16 cellular contexts compared by ENCODE assay signal in genomic region chr11:107752954-107753822, GRCh38. TPM values are rescaled to one million over a fixed set of nuclear protein-coding genes. Genes with fewer than 3 reads are reported as not detected.
"Had no signal": no experiment of that assay in that cellular context is flagged by ENCODE, and none has a peak within 500 bp of the region (broad histone marks: within the 10 kb centered on the region; RNA-seq: fewer than 3 reads in every experiment).

No MANE protein-coding gene starts in this region.

- H3K36me3 ChIP-seq: tibial artery, uterus had no signal

- H3K4me3 ChIP-seq: body of pancreas, tibial artery, uterus had no signal

- H3K4me1 ChIP-seq: body of pancreas, parathyroid adenoma, tibial artery, uterus had no signal

- H3K27me3 ChIP-seq: body of pancreas, tibial artery, uterus had no signal

- H3K27ac ChIP-seq: body of pancreas, epithelial cell of prostate, parathyroid adenoma, tibial artery, uterus had no signal

- DNase-seq: activated CD4-positive, alpha-beta T cell treated with anti-CD3 and anti-CD28 coated beads, Interleukin-2, amount 50 U/mL, for 4 hours; activated CD4-positive, CD25-positive, alpha-beta regulatory T cell treated with anti-CD3 and anti-CD28 coated beads, Interleukin-2, amount 50 U/mL, for 72 hours; activated T-cell treated with anti-CD3 and anti-CD28 coated beads, Interleukin-2, amount 50 U/mL, for 1 hour; amniotic stem cell; body of pancreas; effector memory CD4-positive, alpha-beta T cell; head of caudate nucleus; tibial artery; uterus had no signal

- ATAC-seq: activated naive CD4-positive, alpha-beta T cell treated with anti-CD3 and anti-CD28 coated beads, Interleukin-2, amount 50 U/mL, for 72 hours; body of pancreas; left lobe of liver; stimulated activated memory B cell treated with anti-CD40 and anti-IgM and Interleukin-4, amounts not matched to agents 10 μg/mL and 1 μg/mL and 100 μg/mL, for 72 hours had no signal

- H3K9me3 ChIP-seq: body of pancreas, tibial artery, uterus had no signal

RNA-seq across cellular contexts. Expression of gene SLN, which starts 41.3 kb away (rescaled TPM):
- total RNA-seq: activated naive CD4-positive, alpha-beta T cell treated with anti-CD3 and anti-CD28 coated beads, Interleukin-2, amount 50 U/mL, for 72 hours; left lobe of liver; mesenteric fat pad; T-helper 2 cell treated with Interferon-gamma antibody and Interleukin-4, amounts not matched to agents 100 ng/mL and 5 ng/mL, for 36 hours had no signal
